Comparison of ENCODE assay signal across 16 cellular contexts in genomic region chr4:73788411-73788810, GRCh38. TPM values are rescaled to one million over a fixed set of nuclear protein-coding genes. Genes with fewer than 3 reads are reported as not detected.
A peak's percentile ranks its signal among the peaks of the same experiment; 100 is the strongest.
DNase-seq lines count a peak whose midpoint lies in the region; FAIRE-seq and TF ChIP-seq lines count a peak whose summit lies in the region.
"Had no signal": no experiment of that assay in that cellular context is flagged by ENCODE, and none has a peak within 500 bp of the region (broad histone marks: within the 10 kb centered on the region; RNA-seq: fewer than 3 reads in every experiment).

No MANE protein-coding gene starts in this region.

- H3K9me1 ChIP-seq in keratinocyte (ENCODE audit: control insufficient read depth, extremely low read depth, insufficient read depth, low read length): no peaks in the 10 kb centered on the region

- H3K4me1 ChIP-seq in HEK293 (ENCODE audit: control insufficient read depth, insufficient read depth, low read length) (no peaks in the 10 kb centered on the region), adipocyte (ENCODE audit: control insufficient read depth, insufficient read depth, low read length) (no peaks in the 10 kb centered on the region), keratinocyte (ENCODE audit: control insufficient read depth, extremely low read depth, insufficient read depth, low read length) (no peaks in the 10 kb centered on the region), mesenchymal stem cell (ENCODE audit: control insufficient read depth, insufficient read depth, low read depth, low read length) (no peaks in the 10 kb centered on the region)
- H3K4me1 ChIP-seq: BLaER1, HAP-1 had no signal

- no peak for TF ChIP-seq CTCF in HEK293 (tag by site-specific recombination; IDR thresholded peaks at IDR 0.05)
- TF ChIP-seq CTCF in keratinocyte (optimal IDR thresholded peaks at IDR 0.05 in 1 of 3, IDR thresholded peaks at IDR 0.05 in 1 of 3, conservative IDR thresholded peaks at IDR 0.05 in 1 of 3; ENCODE audit: extremely low read depth in 1 of 3, insufficient read depth in 2 of 3, low read length in 3 of 3): no peak

- peak; percentile 4 for DNase-seq in adipocyte (ENCODE audit: low read depth)
- peak; percentile 46 for DNase-seq in fibroblast of gingiva (ENCODE audit: low read depth)
- no peak for DNase-seq in keratinocyte (ENCODE audit: low read depth, low spot score)
- no peak for DNase-seq in GM12891 (ENCODE audit: insufficient read length, low spot score)
- no peak for DNase-seq in NCI-H2081 (lab: John Stamatoyannopoulos, UW)
- no peak for DNase-seq in mesenchymal stem cell
- DNase-seq: 8988T; Calu3; CD4-positive, alpha-beta memory T cell; DMS79 treated with DMSO at 0.1 percent for 48 hours; GF-D8 had no signal

- no peak overlapping the region for H3K23ac ChIP-seq in mesenchymal stem cell (ENCODE audit: low read length in 2 of 2)

- no peak overlapping the region for H3K4me3 ChIP-seq in HEK293 (ENCODE audit: low read depth, low read length)
- H3K4me3 ChIP-seq in adipocyte (ENCODE audit: low read length): no peak overlapping the region
- H3K4me3 ChIP-seq in keratinocyte (ENCODE audit: control insufficient read depth in 2 of 3, extremely low read depth in 1 of 3, insufficient read depth in 2 of 3, low read depth in 1 of 3, low read length in 3 of 3): no peak overlapping the region
- H3K4me3 ChIP-seq in mesenchymal stem cell (ENCODE audit: insufficient read depth in 1 of 2, low read depth in 1 of 2, low read length in 2 of 2): no peak overlapping the region
- H3K4me3 ChIP-seq: BLaER1, HAP-1 had no signal

- H3K4me2 ChIP-seq in keratinocyte (ENCODE audit: control insufficient read depth, extremely low read depth, insufficient read depth, low read depth, low read length) (no peak overlapping the region), mesenchymal stem cell (ENCODE audit: low read length, poor library complexity, severe bottlenecking) (no peak overlapping the region)
- H3K4me2 ChIP-seq: BLaER1 had no signal

- H3K27me3 ChIP-seq in adipocyte (replicated peaks; ENCODE audit: control insufficient read depth, insufficient read depth, low read length): no peaks in the 10 kb centered on the region
- H3K27me3 ChIP-seq in keratinocyte (ENCODE audit: control insufficient read depth, extremely low read depth, insufficient read depth, low read length): no peaks in the 10 kb centered on the region
- no peaks in the 10 kb centered on the region for H3K27me3 ChIP-seq in mesenchymal stem cell (ENCODE audit: control insufficient read depth in 1 of 2, insufficient read depth in 1 of 2, low read length in 2 of 2)
- H3K27me3 ChIP-seq: BLaER1 had no signal

- H2BK15ac ChIP-seq in mesenchymal stem cell (ENCODE audit: low read depth, poor library complexity, severe bottlenecking): no peak overlapping the region

- H3K9me3 ChIP-seq in HEK293 (ENCODE audit: control insufficient read depth, insufficient read depth, low read depth, low read length) (no peaks in the 10 kb centered on the region), adipocyte (ENCODE audit: control insufficient read depth, low read length) (no peaks in the 10 kb centered on the region), keratinocyte (ENCODE audit: control insufficient read depth, low read depth, low read length) (no peaks in the 10 kb centered on the region), mesenchymal stem cell (ENCODE audit: control insufficient read depth, low read length) (peaks cover 3% of the 10 kb centered on the region)
- H3K9me3 ChIP-seq: BLaER1, HAP-1 had no signal

- H3K4ac ChIP-seq in mesenchymal stem cell (ENCODE audit: low read depth in 1 of 2, low read length in 2 of 2): no peak overlapping the region

- H2AFZ ChIP-seq in keratinocyte (ENCODE audit: control insufficient read depth, low read length): peak overlapping the region; percentile 10
- no peak overlapping the region for H2AFZ ChIP-seq in mesenchymal stem cell (ENCODE audit: low read depth, low read length)

- FAIRE-seq in keratinocyte (lab: Jason Lieb, UNC): no peak
- FAIRE-seq in GM12891 (lab: Jason Lieb, UNC): no peak

- no peak for TF ChIP-seq POLR2A in GM12891 (IDR thresholded peaks at IDR 0.05; ENCODE audit: low read depth, low read length)

- H2AK5ac ChIP-seq in mesenchymal stem cell (ENCODE audit: low read length, severe bottlenecking): no peak overlapping the region

- no peak overlapping the region for H4K8ac ChIP-seq in mesenchymal stem cell (ENCODE audit: low read length)

- H3K9ac ChIP-seq in adipocyte (ENCODE audit: low read length): no peak overlapping the region
- no peak overlapping the region for H3K9ac ChIP-seq in keratinocyte (ENCODE audit: control insufficient read depth, extremely low read depth, insufficient read depth, low read length)
- no peak overlapping the region for H3K9ac ChIP-seq in mesenchymal stem cell (ENCODE audit: low read length)
- H3K9ac ChIP-seq: BLaER1 had no signal

- H2BK120ac ChIP-seq in mesenchymal stem cell (ENCODE audit: low read depth, low read length): no peak overlapping the region

- H4K20me1 ChIP-seq in keratinocyte (ENCODE audit: control insufficient read depth, extremely low read depth, insufficient read depth, low read length): no peaks in the 10 kb centered on the region
- H4K20me1 ChIP-seq: BLaER1 had no signal

- no peaks in the 10 kb centered on the region for H3K79me2 ChIP-seq in keratinocyte (ENCODE audit: control insufficient read depth, insufficient read depth, low read length)

- H3K79me1 ChIP-seq in mesenchymal stem cell (replicated peaks; ENCODE audit: low read length, poor library complexity, severe bottlenecking): no peaks in the 10 kb centered on the region

- POLR2A ChIA-PET in HEK293 (lab: Yijun Ruan, JAX): no interaction called here

- H2BK5ac ChIP-seq in mesenchymal stem cell (ENCODE audit: low read depth, low read length, poor library complexity, severe bottlenecking): no peak overlapping the region

- H4K91ac ChIP-seq in mesenchymal stem cell (ENCODE audit: low read length): no peak overlapping the region

- no peak overlapping the region for H3K14ac ChIP-seq in mesenchymal stem cell (ENCODE audit: low read length in 2 of 2)

- 100% methylated on average over 1 of the region's 2 CpGs for WGBS in mesenchymal stem cell

- H2BK12ac ChIP-seq in mesenchymal stem cell (ENCODE audit: low read length in 2 of 2): no peak overlapping the region

- dilution Hi-C loops in keratinocyte (cut with MboI; ENCODE audit: extremely low pct_ligation_motif_present, low sequenced_read_pairs): no loop called here

- H3K27ac ChIP-seq in HEK293 (ENCODE audit: extremely low read depth, low read depth, low read length): no peak overlapping the region
- no peak overlapping the region for H3K27ac ChIP-seq in keratinocyte (ENCODE audit: control insufficient read depth, insufficient read depth, low read length)
- no peak overlapping the region for H3K27ac ChIP-seq in mesenchymal stem cell (ENCODE audit: low read length, poor library complexity, severe bottlenecking)
- H3K27ac ChIP-seq: BLaER1, HL-60 had no signal

- H3K36me3 ChIP-seq in HEK293 (ENCODE audit: control insufficient read depth in 2 of 2, insufficient read depth in 1 of 2, low read length in 2 of 2) (no peaks in the 10 kb centered on the region), adipocyte (ENCODE audit: control insufficient read depth, insufficient read depth, low read length, severe bottlenecking) (no peaks in the 10 kb centered on the region), keratinocyte (ENCODE audit: control insufficient read depth in 2 of 2, extremely low read depth in 1 of 2, insufficient read depth in 2 of 2, low read length in 2 of 2) (no peaks in the 10 kb centered on the region), mesenchymal stem cell (ENCODE audit: control insufficient read depth in 1 of 2, insufficient read depth in 2 of 2, low read depth in 1 of 2, low read length in 2 of 2) (no peaks in the 10 kb centered on the region)
- H3K36me3 ChIP-seq: BLaER1, HAP-1 had no signal

- CTCF ChIA-PET in HEK293 (lab: Yijun Ruan, JAX): interaction anchor here (1.0 kb wide), 1 partner anchor 346 kb away, joined by 3 read pairs; no protein-coding TSS in a partner anchor

- no peak overlapping the region for H3K18ac ChIP-seq in mesenchymal stem cell (ENCODE audit: low read depth in 1 of 2, low read length in 2 of 2)

TF ChIP-seq in HEK293, 187 proteins besides CTCF, POLR2A, EP300 and RAD21 (continues in another document):
- TF ChIP-seq EGR2 (tag by site-specific recombination; IDR thresholded peaks at IDR 0.05; ENCODE audit: low read depth): 0 out of 2 replicates have a peak, but pooled peaks have one; percentile 38

TF ChIP-seq in GM12891, 5 proteins besides CTCF, POLR2A, EP300 and RAD21:
- TF ChIP-seq POU2F2 (IDR thresholded peaks at IDR 0.05; ENCODE audit: low read depth, low read length): no peak
- no peak for TF ChIP-seq TAF1 (IDR thresholded peaks at IDR 0.05; ENCODE audit: low read depth, low read length)
- no peak for TF ChIP-seq POLR2AphosphoS5 (IDR thresholded peaks at IDR 0.05; ENCODE audit: low read depth, low read length)
- no peak for TF ChIP-seq PAX5 (IDR thresholded peaks at IDR 0.05; ENCODE audit: insufficient read depth, low read length, severe bottlenecking)
- no peak for TF ChIP-seq SPI1 (IDR thresholded peaks at IDR 0.05; ENCODE audit: low read depth, low read length)

RNA-seq across cellular contexts. Expression of gene CXCL8, which starts 48.0 kb away (rescaled TPM):
- polyA plus RNA-seq in keratinocyte: 2.7 to 65.4 TPM (median 23.4 TPM) in 3 replicates
- 5.1 TPM for polyA plus RNA-seq in keratinocyte (2011; ENCODE audit: low read depth)
- 7.6 and 11.8 TPM in 2 replicates for polyA plus RNA-seq in keratinocyte (2011; cell fraction: cytosol; rRNA removed)
- polyA plus RNA-seq in keratinocyte (2011; cell fraction: nucleus; rRNA removed): 56.0 and 72.0 TPM in 2 replicates
- polyA plus RNA-seq in keratinocyte (2012; ENCODE audit: low replicate concordance): 3.7 and 8.9 TPM in 2 replicates
- polyA minus RNA-seq in keratinocyte: 4.8 to 21.1 TPM (median 11.8 TPM) in 3 replicates
- 2.3 TPM for polyA minus RNA-seq in keratinocyte (2011; cell fraction: cytosol; rRNA and poly(A)+ RNA removed)
- polyA minus RNA-seq in keratinocyte (2011; cell fraction: nucleus; rRNA and poly(A)+ RNA removed): 29.4 and 69.4 TPM in 2 replicates
- polyA plus RNA-seq in GM12891 (2012; ENCODE audit: low read depth, missing spikeins): 0.60 TPM
- polyA plus RNA-seq in mesenchymal stem cell (2013, experiment 1 of 2): 35.4 TPM
- 37.7 TPM for polyA plus RNA-seq in mesenchymal stem cell (2013, experiment 2 of 2)

RNA-seq across cellular contexts. Expression of gene CXCL6, which starts 48.1 kb away (rescaled TPM):
- 0.08 to 0.29 TPM in 2 of 3 replicates, not detected in the other for polyA plus RNA-seq in keratinocyte
- polyA plus RNA-seq in keratinocyte (2011; ENCODE audit: low read depth): not detected
- 0.09 and 0.19 TPM in 2 replicates for polyA plus RNA-seq in keratinocyte (2011; cell fraction: cytosol; rRNA removed)
- 0.08 and 0.37 TPM in 2 replicates for polyA plus RNA-seq in keratinocyte (2011; cell fraction: nucleus; rRNA removed)
- polyA plus RNA-seq in keratinocyte (2012; ENCODE audit: low replicate concordance): 0.48 TPM in 1 of 2 replicates, not detected in the other
- polyA minus RNA-seq in keratinocyte: 0.23 TPM in 1 of 3 replicates, not detected in the others
- not detected for polyA minus RNA-seq in keratinocyte (2011; cell fraction: cytosol; rRNA and poly(A)+ RNA removed)
- polyA minus RNA-seq in keratinocyte (2011; cell fraction: nucleus; rRNA and poly(A)+ RNA removed): not detected in 2 replicates
- polyA plus RNA-seq in GM12891 (2012; ENCODE audit: low read depth, missing spikeins): not detected
- polyA plus RNA-seq in mesenchymal stem cell (2013, experiment 1 of 2): 6.8 TPM
- 7.1 TPM for polyA plus RNA-seq in mesenchymal stem cell (2013, experiment 2 of 2)
- polyA plus RNA-seq: CD14-positive monocyte; CD4-positive, alpha-beta memory T cell had no signal

Comparison
In these comparisons a context has a peak if more than half of its experiments do, and no peak if none do; other contexts are left out.
1. DNase-seq: peak in adipocyte (single experiment) and fibroblast of gingiva (single experiment); none in keratinocyte (single experiment), GM12891 (single experiment), NCI-H2081 (0 of 2) and mesenchymal stem cell (single experiment).